In genomic region chr5:34483442-34484033, GRCh38 we compare ENCODE assay signal across 16 cellular contexts.
DNase-seq lines count a peak whose midpoint lies in the region; ATAC-seq, FAIRE-seq and TF ChIP-seq lines count a peak whose summit lies in the region.
"Had no signal": no experiment of that assay in that cellular context is flagged by ENCODE, and none has a peak within 500 bp of the region (broad histone marks: within the 10 kb centered on the region; RNA-seq: fewer than 3 reads in every experiment).

No MANE protein-coding gene starts in this region.

- TF ChIP-seq RAD21 in HepG2 (CRISPR knock-in tag; IDR thresholded peaks at IDR 0.05), result no peak

- H4K20me1 ChIP-seq in HepG2 (ENCODE audit: insufficient read depth, low read length) (no peaks in the 10 kb centered on the region), osteoblast (ENCODE audit: insufficient read depth, low read length) (no peaks in the 10 kb centered on the region)

- no peak overlapping the region for H3K4me2 ChIP-seq in HepG2 (ENCODE audit: low read depth, low read length)
- H3K4me2 ChIP-seq in osteoblast (ENCODE audit: insufficient read depth, low read length), result no peak overlapping the region

- H3K27me3 ChIP-seq in right lobe of liver (no peaks in the 10 kb centered on the region), HepG2 (ENCODE audit: control insufficient read depth in 1 of 2, insufficient read depth in 2 of 2, low read length in 2 of 2) (0 out of 5 replicates have a peak, but pooled peaks cover 0 to 7% of the 10 kb centered on the region in 2 experiments), iPS-20b (ENCODE audit: insufficient read depth, low read length) (no peaks in the 10 kb centered on the region), osteoblast (ENCODE audit: insufficient read depth, low read length) (peaks cover 4% of the 10 kb centered on the region)
- H3K27me3 ChIP-seq: Peyer's patch had no signal

- CTCF ChIA-PET in HepG2 (lab: Yijun Ruan, JAX; ENCODE audit: low intra/inter-chr PET ratio, low total read pairs), result no interaction called here

- BruUV-seq in HepG2 (replicated peaks; lab: Mats Ljungman, UMichigan), result no TSS peak

- H3K9ac ChIP-seq in HepG2 (ENCODE audit: insufficient read depth, low read depth, low read length), result no peak overlapping the region
- peak overlapping the region; percentile 18; the same call in 1 of the 2 replicates for H3K9ac ChIP-seq in iPS-20b (ENCODE audit: low read depth, low read length)

- H3K79me2 ChIP-seq in HepG2 (ENCODE audit: insufficient read depth, low read length) (no peaks in the 10 kb centered on the region), osteoblast (ENCODE audit: insufficient read depth, low read length) (no peaks in the 10 kb centered on the region)

- DNase-seq in right lobe of liver, result no peak
- no peak for DNase-seq in HepG2 (ENCODE audit: low spot score)
- peak; percentile 76 for DNase-seq in SK-MEL-5 (ENCODE audit: low read depth, low spot score)
- DNase-seq in osteoblast (ENCODE audit: insufficient read length, low spot score, missing footprints), result no peak
- DNase-seq in activated CD8-positive, alpha-beta memory T cell treated with anti-CD3 and anti-CD28 coated beads, Interleukin-2, amount 50 U/mL, for 4 hours, result no peak
- no peak for DNase-seq in GM19240 (ENCODE audit: insufficient read length, low spot score)
- DNase-seq in activated T-cell treated with anti-CD3 and anti-CD28 coated beads, Interleukin-2, amount 50 U/mL, for 1 hour, result no peak
- DNase-seq: ACHN; activated effector memory CD4-positive, alpha-beta T cell treated with Interleukin-2 at 50 U/mL for 16 hours; left ventricle myocardium superior; naive B cell; Peyer's patch; SW 1271; WERI-Rb-1 had no signal

- FAIRE-seq in HepG2 (lab: Jason Lieb, UNC), result no peak
- FAIRE-seq: HTR-8/SVneo had no signal

- TF ChIP-seq EP300 in HepG2 (IDR thresholded peaks at IDR 0.05; ENCODE audit: low read depth in 2 of 2, low read length in 2 of 2), result no peak
- TF ChIP-seq EP300 in HepG2 (CRISPR knock-in tag; IDR thresholded peaks at IDR 0.05; ENCODE audit: borderline replicate concordance), result no peak

- ATAC-seq in right lobe of liver (no peak), HepG2 (no peak)
- ATAC-seq: left ventricle myocardium superior had no signal

- peak overlapping the region in 2 of 3 donors; percentile 51 to 69 for H3K27ac ChIP-seq in right lobe of liver
- no peak overlapping the region for H3K27ac ChIP-seq in HepG2 (ENCODE audit: extremely low read length, insufficient read depth, low read length)
- H3K27ac ChIP-seq in iPS-20b (ENCODE audit: low read length), result peak overlapping the region; percentile 70
- no peak overlapping the region for H3K27ac ChIP-seq in osteoblast (ENCODE audit: low read depth, low read length)
- H3K27ac ChIP-seq: Peyer's patch, WERI-Rb-1 had no signal

- H3K9me3 ChIP-seq in right lobe of liver, result no peaks in the 10 kb centered on the region
- H3K9me3 ChIP-seq in HepG2 (ENCODE audit: low read length), result no peaks in the 10 kb centered on the region
- H3K9me3 ChIP-seq in iPS-20b (ENCODE audit: insufficient read depth, low read depth, low read length), result peaks cover 12% of the 10 kb centered on the region
- no peaks in the 10 kb centered on the region for H3K9me3 ChIP-seq in osteoblast (ENCODE audit: low read depth, low read length)
- H3K9me3 ChIP-seq: Peyer's patch had no signal

- no peaks in the 10 kb centered on the region for H3K36me3 ChIP-seq in right lobe of liver
- H3K36me3 ChIP-seq in HepG2 (replicated peaks in 1 of 2; ENCODE audit: control insufficient read depth in 1 of 2, insufficient read depth in 2 of 2, low read length in 2 of 2), result no peaks in the 10 kb centered on the region
- no peaks in the 10 kb centered on the region for H3K36me3 ChIP-seq in iPS-20b (ENCODE audit: insufficient read depth, low read depth, low read length)
- H3K36me3 ChIP-seq in osteoblast (ENCODE audit: insufficient read depth, low read length), result no peaks in the 10 kb centered on the region
- H3K36me3 ChIP-seq: Peyer's patch, WERI-Rb-1 had no signal

- in situ Hi-C loops in HepG2 (cut with HindIII; ENCODE audit: extremely low pct_ligation_motif_present, low pct_unique_long_range_greater_than_20kb), result loop anchor here (10.0 kb wide), 3 partner anchors 51 to 521 kb away; partner anchors contain the start of gene RAI14
- in situ Hi-C loops in SK-MEL-5 (cut with HindIII; ENCODE audit: low pct_unique_long_range_greater_than_20kb, low sequenced_read_pairs), result no loop called here

- TF ChIP-seq CTCF in right lobe of liver (IDR thresholded peaks at IDR 0.05) (no peak), HepG2 (CRISPR knock-in tag; IDR thresholded peaks at IDR 0.05) (no peak), osteoblast (IDR thresholded peaks at IDR 0.05; ENCODE audit: extremely low read depth, low read depth, low read length) (no peak)

- H3K4me1 ChIP-seq in right lobe of liver (peaks cover 0 to 44% (median 13%) of the 10 kb centered on the region in 4 donors), HepG2 (ENCODE audit: insufficient read depth, low read length) (peaks cover 76% of the 10 kb centered on the region), iPS-20b (ENCODE audit: insufficient read depth, low read length) (peaks cover 17% of the 10 kb centered on the region), osteoblast (ENCODE audit: insufficient read depth, low read length) (peaks cover 32% of the 10 kb centered on the region)
- H3K4me1 ChIP-seq: Peyer's patch had no signal

- TF ChIP-seq POLR2A in right lobe of liver (IDR thresholded peaks at IDR 0.05) (no peak), HepG2 (IDR thresholded peaks at IDR 0.05; ENCODE audit: insufficient read depth in 1 of 2, low read depth in 2 of 2, low read length in 2 of 2) (no peak)

- H2AFZ ChIP-seq in HepG2 (ENCODE audit: low read length) (no peak overlapping the region), osteoblast (ENCODE audit: low read length) (no peak overlapping the region)

- POLR2A ChIA-PET in HepG2 (lab: Yijun Ruan, JAX), result no interaction called here

- 81% methylated on average over 5 of the region's 5 CpGs for WGBS in right lobe of liver (ENCODE audit: insufficient coverage, low coverage, low lambda C conversion rate, missing lambda C conversion rate)
- 33% methylated on average over 5 of the region's 5 CpGs for WGBS in HepG2 (ENCODE audit: low lambda C conversion rate)

- H3K4me3 ChIP-seq in right lobe of liver (no peak overlapping the region), HepG2 (replicated peaks in 1 of 3; ENCODE audit: insufficient read depth in 1 of 3, low read depth in 2 of 3, low read length in 3 of 3) (no peak overlapping the region), iPS-20b (ENCODE audit: low read length) (peak overlapping the region; percentile 7; the same call in 1 of the 2 replicates), osteoblast (ENCODE audit: insufficient read depth, low read length) (no peak overlapping the region)
- H3K4me3 ChIP-seq: Peyer's patch had no signal

- intact Hi-C loops in right lobe of liver (cut with DNase I), result no loop called here
- intact Hi-C loops in HepG2 (cut with micrococcal nuclease; ENCODE audit: unreplicated experiment), result no loop called here

TF ChIP-seq in HepG2, 621 proteins besides CTCF, POLR2A, EP300 and RAD21:
- TF ChIP-seq SMYD3 (CRISPR knock-in tag; IDR thresholded peaks at IDR 0.05), result no peak
- no peak for TF ChIP-seq ATF3 (CRISPR knock-in tag; IDR thresholded peaks at IDR 0.05)
- no peak for TF ChIP-seq SP4 (CRISPR knock-in tag; IDR thresholded peaks at IDR 0.05)
- no peak for TF ChIP-seq ZBTB43 (CRISPR knock-in tag; conservative IDR thresholded peaks at IDR 0.05)
- no peak for TF ChIP-seq HNRNPH1 (optimal IDR thresholded peaks at IDR 0.05; ENCODE audit: low read depth, low read length)
- no peak for TF ChIP-seq TCF7L2 (IDR thresholded peaks at IDR 0.05; ENCODE audit: low read depth, low read length)
TF ChIP-seq in HepG2: peak in this region for 0.

Comparison
In these comparisons a context has a peak if more than half of its experiments do, and no peak if none do; other contexts are left out.
1. H3K27ac ChIP-seq: peak in right lobe of liver (2 of 3) and iPS-20b (single experiment); none in HepG2 (single experiment) and osteoblast (single experiment).